8 cellular contexts compared by ENCODE assay signal in genomic region chr4:128061566-128062536, GRCh38. TPM values are rescaled to one million over a fixed set of nuclear protein-coding genes. Genes with fewer than 3 reads are reported as not detected.
DNase-seq lines count a peak whose midpoint lies in the region; ATAC-seq and FAIRE-seq lines count a peak whose summit lies in the region.

No MANE protein-coding gene starts in this region.

- peak; percentile 34 for ATAC-seq in GM21529 (IDR thresholded peaks at IDR 0.05; ENCODE audit: unreplicated experiment)

- peak overlapping the region; percentile 73 to 74 for H3K9ac ChIP-seq in stomach smooth muscle (ENCODE audit: low read length in 2 of 2)

- no peaks in the 10 kb centered on the region for H3K36me3 ChIP-seq in neuron (ENCODE audit: insufficient read depth, low read length)
- no peaks in the 10 kb centered on the region for H3K36me3 ChIP-seq in stomach smooth muscle (ENCODE audit: control insufficient read depth in 2 of 2, insufficient read depth in 2 of 2, low read length in 2 of 2)

- DNase-seq in DMS79 (lab: John Stamatoyannopoulos, UW) = peak; percentile 15
- peak; percentile 37 for DNase-seq in HuH-7 (ENCODE audit: low spot score)
- peak; percentile 41 for DNase-seq in RPMI7951 (ENCODE audit: low read depth)
- peak; percentile 45 for DNase-seq in activated gamma-delta T cell treated with Interleukin-2 at 50 U/mL for 16 hours
- peak; percentile 49 to 63 for DNase-seq in frontal cortex (ENCODE audit: low spot score in 2 of 2)

- H3K27me3 ChIP-seq in neuron (ENCODE audit: insufficient read depth, low read length) (no peaks in the 10 kb centered on the region), stomach smooth muscle (ENCODE audit: control insufficient read depth in 1 of 2, insufficient read depth in 2 of 2, low read length in 2 of 2) (no peaks in the 10 kb centered on the region)

- H3K9me3 ChIP-seq in neuron (ENCODE audit: low read length) = no peaks in the 10 kb centered on the region
- H3K9me3 ChIP-seq in stomach smooth muscle (ENCODE audit: control insufficient read depth in 2 of 2, low read length in 2 of 2) = no peaks in the 10 kb centered on the region

- peak overlapping the region; percentile 98 for H2AFZ ChIP-seq in neuron (ENCODE audit: low read depth, low read length)

- peak overlapping the region; percentile 85 for H3K27ac ChIP-seq in stomach smooth muscle (ENCODE audit: low read length)

- H3K4me3 ChIP-seq in neuron (ENCODE audit: low read length) (peak overlapping the region; percentile 59), stomach smooth muscle (ENCODE audit: low read length in 2 of 2) (peak overlapping the region; percentile 85 to 86)

- H3K4me1 ChIP-seq in neuron (ENCODE audit: insufficient read depth, low read length) (peaks cover 2% of the 10 kb centered on the region), stomach smooth muscle (ENCODE audit: control insufficient read depth, insufficient read depth, low read length) (peaks cover 11% of the 10 kb centered on the region)

- no peak for FAIRE-seq in frontal cortex (lab: Jason Lieb, UNC)

RNA-seq across cellular contexts. Expression of gene LARP1B, which starts 0.7 kb away (rescaled TPM):
- 11.7 and 11.8 TPM in 2 replicates for total RNA-seq in RPMI7951 (2014; rRNA removed; shearing (Covaris generic))
- 67.7 TPM for total RNA-seq in frontal cortex

Comparison
In these comparisons a context has a peak if more than half of its experiments do, and no peak if none do; other contexts are left out.
1. Peak in every context shown above with its lines: DNase-seq, ATAC-seq, H3K4me3 ChIP-seq and H3K27ac ChIP-seq.